In genomic region chr6:152099816-152100618, GRCh38 we compare ENCODE assay signal across 9 cellular contexts.
DNase-seq lines count a peak whose midpoint lies in the region; ATAC-seq and TF ChIP-seq lines count a peak whose summit lies in the region.
"Had no signal": no experiment of that assay in that cellular context is flagged by ENCODE, and none has a peak within 500 bp of the region (broad histone marks: within the 10 kb centered on the region; RNA-seq: fewer than 3 reads in every experiment).

No MANE protein-coding gene starts in this region.

- H3K36me3 ChIP-seq in fibroblast of lung (ENCODE audit: control insufficient read depth, insufficient read depth, low read length), result no peaks in the 10 kb centered on the region

- no peak overlapping the region for H3K4me3 ChIP-seq in fibroblast of lung (replicated peaks in 1 of 4; ENCODE audit: control extremely low read depth in 1 of 4, insufficient read depth in 1 of 4, low read depth in 3 of 4, low read length in 4 of 4)

- TF ChIP-seq CTCF in fibroblast of lung (conservative IDR thresholded peaks at IDR 0.05 in 1 of 2, IDR thresholded peaks at IDR 0.05 in 1 of 2; ENCODE audit: low read depth in 1 of 2, low read length in 2 of 2), result no peak

- TF ChIP-seq POLR2A in GM18505 (IDR thresholded peaks at IDR 0.05; ENCODE audit: borderline replicate concordance, extremely low read depth, insufficient read depth, insufficient read length), result no peak

- no peaks in the 10 kb centered on the region for H4K20me1 ChIP-seq in fibroblast of lung (ENCODE audit: control insufficient read depth, extremely low read depth, insufficient read depth, low read length)

- H3K27ac ChIP-seq in fibroblast of lung (ENCODE audit: insufficient read depth, low read length), result no peak overlapping the region

- H2AFZ ChIP-seq in fibroblast of lung (ENCODE audit: low read length), result peak overlapping the region; percentile 49

- H3K4me1 ChIP-seq in fibroblast of lung (ENCODE audit: control insufficient read depth, extremely low read depth, insufficient read depth, low read length), result peaks cover 14% of the 10 kb centered on the region

- H3K27me3 ChIP-seq in fibroblast of lung (ENCODE audit: control insufficient read depth, insufficient read depth, low read length), result no peaks in the 10 kb centered on the region

- no peak overlapping the region for H3K9ac ChIP-seq in fibroblast of lung (ENCODE audit: insufficient read depth, low read length)

- ATAC-seq in GM18505 (IDR thresholded peaks at IDR 0.05; ENCODE audit: unreplicated experiment) (no peak), HG03378 (IDR thresholded peaks at IDR 0.05; ENCODE audit: unreplicated experiment) (no peak)

- DNase-seq in ELR (ENCODE audit: low read depth) (peak; percentile 76), NOMO-1 (lab: John Stamatoyannopoulos, UW; ENCODE audit: unreplicated experiment in 2 of 2) (peak; percentile 32 to 42), fibroblast of lung (ENCODE audit: low read depth in 2 of 2) (peak; percentile 40 to 71), renal cortical epithelial cell (ENCODE audit: low read depth) (peak; percentile 34), RPMI8226 (no peak)
- DNase-seq in activated CD4-positive, CD25-positive, alpha-beta regulatory T cell treated with anti-CD3 and anti-CD28 coated beads, Interleukin-2, amount 50 U/mL, for 72 hours, result no peak
- DNase-seq: effector CD4-positive, alpha-beta T cell had no signal

- H3K9me3 ChIP-seq in fibroblast of lung (ENCODE audit: control insufficient read depth, insufficient read depth, low read depth, low read length), result peaks cover 2% of the 10 kb centered on the region

- peak overlapping the region; percentile 48 for H3K4me2 ChIP-seq in fibroblast of lung (ENCODE audit: extremely low read depth, insufficient read depth, low read length)

- H3K79me2 ChIP-seq in fibroblast of lung (ENCODE audit: control insufficient read depth, insufficient read depth, low read length), result no peaks in the 10 kb centered on the region

Comparison
In these comparisons a context has a peak if more than half of its experiments do, and no peak if none do; other contexts are left out.
1. DNase-seq: peak in ELR (single experiment), NOMO-1 (2 of 2), fibroblast of lung (2 of 2) and renal cortical epithelial cell (single experiment); none in RPMI8226 (single experiment) and activated CD4-positive, CD25-positive, alpha-beta regulatory T cell treated with anti-CD3 and anti-CD28 coated beads, Interleukin-2, amount 50 U/mL, for 72 hours (single experiment).